ENCODE assay signal across 1 cellular context in genomic region chr3:124658270-124658669, GRCh38.
TF ChIP-seq lines count a peak whose summit lies in the region.

No MANE protein-coding gene starts in this region.

TF ChIP-seq in H1, 55 proteins besides CTCF, POLR2A, EP300 and RAD21 (continued from another document):
- no peak for TF ChIP-seq SIRT6 (IDR thresholded peaks at IDR 0.05; ENCODE audit: low read length)
- TF ChIP-seq TEAD4 (IDR thresholded peaks at IDR 0.05; ENCODE audit: low read depth, low read length), result no peak
- TF ChIP-seq ASH2L (IDR thresholded peaks at IDR 0.05; ENCODE audit: low read length), result no peak
- TF ChIP-seq TBP (IDR thresholded peaks at IDR 0.05; ENCODE audit: low read depth, low read length), result no peak
- no peak for TF ChIP-seq CBX5 (IDR thresholded peaks at IDR 0.05; ENCODE audit: low read depth, low read length)
- TF ChIP-seq SIN3A (conservative IDR thresholded peaks at IDR 0.05 in 1 of 2, IDR thresholded peaks at IDR 0.05 in 1 of 2; ENCODE audit: low read depth in 1 of 2, low read length in 2 of 2), result no peak
- no peak for TF ChIP-seq ZNF274 (IDR thresholded peaks at IDR 0.05; ENCODE audit: borderline replicate concordance, extremely low read depth, low read length)
- TF ChIP-seq EZH2 (IDR thresholded peaks at IDR 0.05; ENCODE audit: low read depth, low read length, severe bottlenecking), result no peak
